8 cellular contexts compared by ENCODE assay signal in the genomic region with DNA sequence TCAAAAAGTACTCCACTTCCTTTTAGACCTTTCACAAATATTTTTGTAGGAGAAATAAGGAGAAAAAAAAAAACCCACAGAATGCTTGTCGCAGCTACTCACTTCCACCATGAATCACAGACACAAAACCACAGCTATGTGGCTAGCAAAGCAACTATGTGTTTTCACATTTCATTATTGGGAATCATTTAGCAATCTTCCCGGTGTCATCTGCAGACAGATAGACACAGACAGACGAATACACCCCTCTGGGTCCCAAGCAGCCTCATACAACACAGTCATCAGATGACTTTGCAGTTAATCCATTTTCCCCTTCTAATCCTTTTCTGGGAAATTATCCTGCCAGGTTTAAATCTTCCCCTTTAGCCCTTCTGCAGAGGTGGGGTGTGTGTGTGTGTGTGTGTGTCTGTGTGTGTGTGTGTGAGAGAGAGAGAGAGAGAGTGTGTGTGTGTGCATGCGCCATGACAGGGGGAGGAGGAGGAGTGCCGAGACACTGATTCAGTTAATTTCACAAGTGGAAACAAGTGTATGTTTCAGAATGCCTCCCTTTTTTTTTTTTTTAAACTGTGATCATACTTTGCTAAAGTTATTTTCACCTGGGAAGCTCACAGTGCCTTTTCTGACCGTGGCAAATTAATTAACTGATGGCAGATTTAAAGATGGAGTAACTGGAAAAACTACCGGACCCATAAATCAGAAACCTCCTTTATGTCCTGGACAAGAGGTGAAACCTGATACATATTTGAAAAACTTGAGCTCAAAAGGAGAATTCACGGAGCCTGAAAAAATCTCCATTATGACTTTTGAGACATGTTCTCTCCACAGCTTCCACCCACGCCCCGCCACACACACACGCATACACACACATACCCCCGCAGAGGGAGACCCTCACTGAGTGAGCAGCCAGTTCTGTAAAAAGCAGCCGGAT. TPM values are rescaled to one million over a fixed set of nuclear protein-coding genes. Genes with fewer than 3 reads are reported as not detected.
DNase-seq lines count a peak whose midpoint lies in the region; ATAC-seq and TF ChIP-seq lines count a peak whose summit lies in the region.

No MANE protein-coding gene starts in this region.

- DNase-seq in Right ventricle myocardium superior, result no peak
- DNase-seq in cardiac septum (ENCODE audit: low spot score), result no peak
- DNase-seq in SK-N-MC (ENCODE audit: low read depth, low spot score), result no peak
- no peak for DNase-seq in esophagus squamous epithelium (lab: John Stamatoyannopoulos, UW)
- no peak for DNase-seq in progenitor cell of endocrine pancreas (ENCODE audit: low spot score, unreplicated experiment)
- DNase-seq in effector memory CD4-positive, alpha-beta T cell, result no peak
- no peak for DNase-seq in NCI-H128 (lab: John Stamatoyannopoulos, UW; ENCODE audit: unreplicated experiment)

- H3K27me3 ChIP-seq in esophagus squamous epithelium, result no peaks in the 10 kb centered on the region
- no peaks in the 10 kb centered on the region for H3K27me3 ChIP-seq in effector memory CD4-positive, alpha-beta T cell (replicated peaks; ENCODE audit: control insufficient read depth, insufficient read depth, low read length, poor library complexity, severe bottlenecking)

- H3K36me3 ChIP-seq in SK-N-MC (ENCODE audit: insufficient read depth, low read length) (no peaks in the 10 kb centered on the region), esophagus squamous epithelium (no peaks in the 10 kb centered on the region)
- no peaks in the 10 kb centered on the region for H3K36me3 ChIP-seq in effector memory CD4-positive, alpha-beta T cell (ENCODE audit: control insufficient read depth, insufficient read depth, low read length)

- ATAC-seq in Right ventricle myocardium superior (ENCODE audit: poor library complexity), result peak; percentile 9
- no peak for ATAC-seq in GM19455 (IDR thresholded peaks at IDR 0.05; ENCODE audit: unreplicated experiment)

- H3K4me1 Mint-ChIP-seq in progenitor cell of endocrine pancreas (ENCODE audit: low read depth), result peaks cover 9% of the 10 kb centered on the region

- peaks cover 66 to 98% (median 77%) of the 10 kb centered on the region in 3 donors for H3K4me1 ChIP-seq in esophagus squamous epithelium
- peaks cover 22% of the 10 kb centered on the region for H3K4me1 ChIP-seq in effector memory CD4-positive, alpha-beta T cell (ENCODE audit: control insufficient read depth, insufficient read depth, low read length, poor library complexity, severe bottlenecking)

- peak overlapping the region; percentile 78 for H3K9ac ChIP-seq in SK-N-MC (ENCODE audit: insufficient read length)

- intact Hi-C loops in Right ventricle myocardium superior (cut with DNase I), result no loop called here
- intact Hi-C loops in cardiac septum (cut with DNase I), result no loop called here
- intact Hi-C loops in esophagus squamous epithelium (cut with DNase I), result no loop called here

- peaks cover 6% of the 10 kb centered on the region for H3K27me3 Mint-ChIP-seq in progenitor cell of endocrine pancreas

- no peak overlapping the region for H3K4me3 Mint-ChIP-seq in progenitor cell of endocrine pancreas (ENCODE audit: low read depth)

- no peaks in the 10 kb centered on the region for H3K36me3 Mint-ChIP-seq in progenitor cell of endocrine pancreas (ENCODE audit: insufficient read depth)

- H3K27ac ChIP-seq in SK-N-MC (peak overlapping the region; percentile 91), esophagus squamous epithelium (peak overlapping the region; percentile 75 to 95 (median 90))
- H3K27ac ChIP-seq in effector memory CD4-positive, alpha-beta T cell (ENCODE audit: insufficient read depth, low read length, poor library complexity, severe bottlenecking), result no peak overlapping the region

- H3K9me3 ChIP-seq in SK-N-MC (ENCODE audit: low read depth, low read length), result no peaks in the 10 kb centered on the region
- no peaks in the 10 kb centered on the region for H3K9me3 ChIP-seq in esophagus squamous epithelium
- H3K9me3 ChIP-seq in effector memory CD4-positive, alpha-beta T cell (ENCODE audit: control insufficient read depth, low read length), result no peaks in the 10 kb centered on the region

- TF ChIP-seq CTCF in esophagus squamous epithelium (IDR thresholded peaks at IDR 0.05), result no peak
- TF ChIP-seq CTCF in progenitor cell of endocrine pancreas (IDR thresholded peaks at IDR 0.05; ENCODE audit: unreplicated experiment), result no peak

- no peak for TF ChIP-seq POLR2A in esophagus squamous epithelium (IDR thresholded peaks at IDR 0.05)

- no peaks in the 10 kb centered on the region for H3K9me3 Mint-ChIP-seq in progenitor cell of endocrine pancreas (ENCODE audit: low read depth)

- 20% methylated on average over 13 of the region's 13 CpGs for WGBS in esophagus squamous epithelium, 2 donors

- H3K27ac Mint-ChIP-seq in progenitor cell of endocrine pancreas, result peak overlapping the region; percentile 67

- H3K4me3 ChIP-seq in SK-N-MC (peak overlapping the region; percentile 85), esophagus squamous epithelium (peak overlapping the region in 3 of 4 donors; percentile 4 to 44 (median 16))
- H3K4me3 ChIP-seq in effector memory CD4-positive, alpha-beta T cell (ENCODE audit: insufficient read depth, low read depth, low read length, poor library complexity, severe bottlenecking), result no peak overlapping the region

RNA-seq across cellular contexts. Expression of gene LTBP2, which starts 39.9 kb away (rescaled TPM):
- total RNA-seq in Right ventricle myocardium superior (11.9 TPM), cardiac septum (93.7 TPM), esophagus squamous epithelium (10 to 100 TPM; 10.3 to 41.6 (median 17.0) TPM), progenitor cell of endocrine pancreas (0.47 and 0.79 TPM in 2 replicates)
